In genomic region chr2:218500501-218501060, GRCh38 we compare ENCODE assay signal across 10 cellular contexts.
DNase-seq lines count a peak whose midpoint lies in the region; ATAC-seq and TF ChIP-seq lines count a peak whose summit lies in the region.
"Had no signal": no experiment of that assay in that cellular context is flagged by ENCODE, and none has a peak within 500 bp of the region (broad histone marks: within the 10 kb centered on the region; RNA-seq: fewer than 3 reads in every experiment).

No MANE protein-coding gene starts in this region.

- no peaks in the 10 kb centered on the region for H3K27me3 Mint-ChIP-seq in activated T-cell treated with anti-CD3 and anti-CD28 coated beads, Interleukin-2, amount 50 U/mL, for 72 hours (ENCODE audit: low read depth)
- H3K27me3 Mint-ChIP-seq in chondrocyte (ENCODE audit: low read depth) (no peaks in the 10 kb centered on the region), osteocyte (ENCODE audit: unreplicated experiment) (no peaks in the 10 kb centered on the region)

- no peak for DNase-seq in activated T-cell treated with anti-CD3 and anti-CD28 coated beads, Interleukin-2, amount 50 U/mL, for 72 hours
- no peak for DNase-seq in activated T-cell treated with anti-CD3 and anti-CD28 coated beads, Interleukin-2, amount 50 U/mL, for 1 hour
- DNase-seq in chondrocyte (ENCODE audit: low spot score) (no peak), left lung (no peak), osteocyte (ENCODE audit: extremely low spot score, unreplicated experiment) (no peak), right lobe of liver (no peak), hepatocyte (ENCODE audit: low spot score) (no peak)
- DNase-seq in activated CD4-positive, CD25-positive, alpha-beta regulatory T cell treated with anti-CD3 and anti-CD28 coated beads, Interleukin-2, amount 50 U/mL, for 72 hours, result no peak
- DNase-seq: H7 had no signal

- H3K27me3 ChIP-seq in left lung (no peaks in the 10 kb centered on the region), right lobe of liver (no peaks in the 10 kb centered on the region), hepatocyte (no peaks in the 10 kb centered on the region)

- intact Hi-C loops in left lung (cut with DNase I) (no loop called here), right lobe of liver (cut with DNase I) (no loop called here)

- H3K9me3 ChIP-seq in left lung (no peaks in the 10 kb centered on the region), right lobe of liver (no peaks in the 10 kb centered on the region), hepatocyte (ENCODE audit: low read depth) (no peaks in the 10 kb centered on the region)

- H3K4me1 ChIP-seq in left lung (peaks cover 5 to 14% of the 10 kb centered on the region in 2 donors), right lobe of liver (no peaks in the 10 kb centered on the region), hepatocyte (ENCODE audit: insufficient read depth) (peaks cover 7% of the 10 kb centered on the region)

- no peak overlapping the region for H2AFZ ChIP-seq in hepatocyte

- TF ChIP-seq CTCF in chondrocyte (IDR thresholded peaks at IDR 0.05) (no peak), left lung (IDR thresholded peaks at IDR 0.05) (no peak), osteocyte (IDR thresholded peaks at IDR 0.05) (no peak), right lobe of liver (IDR thresholded peaks at IDR 0.05) (no peak), hepatocyte (IDR thresholded peaks at IDR 0.05; ENCODE audit: poor library complexity) (no peak)

- H3K4me2 ChIP-seq in hepatocyte, result no peak overlapping the region

- no peak for ATAC-seq in activated T-cell treated with anti-CD3 and anti-CD28 coated beads, Interleukin-2, amount 50 U/mL, for 72 hours (replicated peaks in 1 of 2)
- peak; percentile 69 for ATAC-seq in left lung
- no peak for ATAC-seq in right lobe of liver

- H3K4me3 Mint-ChIP-seq in activated T-cell treated with anti-CD3 and anti-CD28 coated beads, Interleukin-2, amount 50 U/mL, for 72 hours, result no peak overlapping the region
- H3K4me3 Mint-ChIP-seq in chondrocyte (ENCODE audit: unreplicated experiment), result no peak overlapping the region
- no peak overlapping the region for H3K4me3 Mint-ChIP-seq in osteocyte (ENCODE audit: unreplicated experiment)
- H3K4me3 Mint-ChIP-seq: CD14-positive monocyte had no signal

- TF ChIP-seq POLR2A in right lobe of liver (IDR thresholded peaks at IDR 0.05), result no peak

- H3K36me3 ChIP-seq in left lung, result peaks cover 0 to 29% of the 10 kb centered on the region in 2 donors
- peaks cover 0 to 18% (median 1%) of the 10 kb centered on the region in 4 donors for H3K36me3 ChIP-seq in right lobe of liver
- H3K36me3 ChIP-seq in hepatocyte (replicated peaks; ENCODE audit: insufficient read depth, low read depth), result no peaks in the 10 kb centered on the region

- no peak overlapping the region for H3K4me3 ChIP-seq in left lung
- no peak overlapping the region for H3K4me3 ChIP-seq in right lobe of liver
- no peak overlapping the region for H3K4me3 ChIP-seq in hepatocyte

- peaks cover 3 to 31% of the 10 kb centered on the region in 2 donors for H3K36me3 Mint-ChIP-seq in activated T-cell treated with anti-CD3 and anti-CD28 coated beads, Interleukin-2, amount 50 U/mL, for 72 hours (ENCODE audit: insufficient read depth in 2 of 2)
- H3K36me3 Mint-ChIP-seq in chondrocyte (ENCODE audit: low read depth), result peaks cover 10% of the 10 kb centered on the region
- H3K36me3 Mint-ChIP-seq in osteocyte (ENCODE audit: unreplicated experiment), result peaks cover 16% of the 10 kb centered on the region

- peak overlapping the region; percentile 50 for H3K27ac Mint-ChIP-seq in activated T-cell treated with anti-CD3 and anti-CD28 coated beads, Interleukin-2, amount 50 U/mL, for 72 hours
- H3K27ac Mint-ChIP-seq in chondrocyte (ENCODE audit: unreplicated experiment), result peak overlapping the region; percentile 32
- H3K27ac Mint-ChIP-seq in osteocyte (ENCODE audit: unreplicated experiment), result no peak overlapping the region
- H3K27ac Mint-ChIP-seq: CD14-positive monocyte had no signal

- H3K27ac ChIP-seq in left lung (peak overlapping the region; percentile 59 to 62), right lobe of liver (no peak overlapping the region), hepatocyte (no peak overlapping the region)

- no peaks in the 10 kb centered on the region for H3K9me3 Mint-ChIP-seq in activated T-cell treated with anti-CD3 and anti-CD28 coated beads, Interleukin-2, amount 50 U/mL, for 72 hours
- no peaks in the 10 kb centered on the region for H3K9me3 Mint-ChIP-seq in chondrocyte (ENCODE audit: low read depth)
- no peaks in the 10 kb centered on the region for H3K9me3 Mint-ChIP-seq in osteocyte (ENCODE audit: unreplicated experiment)
- H3K9me3 Mint-ChIP-seq: CD14-positive monocyte had no signal

- H3K9me2 ChIP-seq in hepatocyte (replicated peaks; ENCODE audit: insufficient read depth), result no peaks in the 10 kb centered on the region

- no peaks in the 10 kb centered on the region for H3K79me2 ChIP-seq in hepatocyte

- 89% methylated on average over 9 of the region's 10 CpGs for WGBS in right lobe of liver (ENCODE audit: insufficient coverage, low coverage, low lambda C conversion rate, missing lambda C conversion rate)
- WGBS in hepatocyte (ENCODE audit: low lambda C conversion rate, missing lambda C conversion rate), result 98% methylated on average over 10 of the region's 10 CpGs

- H4K20me1 ChIP-seq in hepatocyte (ENCODE audit: insufficient read depth, poor library complexity, severe bottlenecking), result no peaks in the 10 kb centered on the region

- no peaks in the 10 kb centered on the region for H3K4me1 Mint-ChIP-seq in activated T-cell treated with anti-CD3 and anti-CD28 coated beads, Interleukin-2, amount 50 U/mL, for 72 hours (ENCODE audit: low read depth)
- H3K4me1 Mint-ChIP-seq in chondrocyte (ENCODE audit: low read depth), result peaks cover 13% of the 10 kb centered on the region
- peaks cover 7% of the 10 kb centered on the region for H3K4me1 Mint-ChIP-seq in osteocyte (ENCODE audit: unreplicated experiment)

Comparison
In these comparisons a context has a peak if more than half of its experiments do, and no peak if none do; other contexts are left out.
1. H3K27ac ChIP-seq: peak in left lung (2 of 2); none in right lobe of liver (0 of 3) and hepatocyte (single experiment).